In the genomic region with DNA sequence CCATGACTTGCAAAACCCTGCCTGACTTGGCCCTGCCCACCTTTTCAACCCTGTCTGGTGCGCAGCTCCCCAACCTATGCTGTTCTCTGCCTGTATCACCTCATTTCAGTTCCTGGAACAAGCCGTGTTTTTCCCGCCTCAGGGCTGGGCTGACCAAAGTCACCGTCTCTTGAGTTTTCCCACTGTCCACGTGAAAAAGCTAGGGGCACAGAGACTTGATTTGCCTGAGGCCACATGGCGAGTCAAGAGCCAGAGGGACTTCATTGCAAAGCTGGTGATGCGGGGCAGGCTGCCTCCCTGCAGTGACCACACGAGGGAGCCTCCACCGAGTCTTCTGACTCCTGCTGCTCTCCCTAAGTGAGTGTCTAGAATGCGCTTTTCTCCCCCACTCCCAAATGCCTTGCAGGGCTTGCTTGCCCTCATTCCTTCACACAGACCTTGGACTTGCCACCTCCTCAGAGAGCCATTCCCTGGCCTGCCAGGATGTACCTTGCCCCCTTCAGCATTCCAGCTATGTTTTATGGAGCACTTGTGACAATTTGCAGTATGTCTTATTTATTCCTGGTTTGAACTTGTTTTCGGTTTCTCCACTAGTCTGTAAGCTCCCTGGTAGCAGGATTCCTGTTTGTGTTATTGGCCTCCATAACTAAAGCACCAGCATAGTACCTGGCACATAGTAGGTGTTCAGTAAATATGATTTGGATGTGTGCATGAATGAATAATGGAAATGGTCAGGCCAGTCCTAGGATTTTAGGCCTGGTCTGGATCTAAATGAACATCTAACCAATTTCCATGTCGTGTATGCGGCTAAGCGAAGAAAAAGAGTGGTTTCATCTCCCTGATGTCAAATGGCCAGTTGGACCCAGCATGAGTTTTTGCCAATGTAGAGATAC, we compare ENCODE assay signal across 9 cellular contexts.
DNase-seq lines count a peak whose midpoint lies in the region; ATAC-seq, FAIRE-seq and TF ChIP-seq lines count a peak whose summit lies in the region.
"Had no signal": no experiment of that assay in that cellular context is flagged by ENCODE, and none has a peak within 500 bp of the region (broad histone marks: within the 10 kb centered on the region; RNA-seq: fewer than 3 reads in every experiment).

No MANE protein-coding gene starts in this region.

- H3K4me3 Mint-ChIP-seq in activated T-cell treated with anti-CD3 and anti-CD28 coated beads, Interleukin-2, amount 50 U/mL, for 4 hours: no peak overlapping the region
- no peak overlapping the region for H3K4me3 Mint-ChIP-seq in progenitor cell of endocrine pancreas (ENCODE audit: low read depth)

- peak overlapping the region; percentile 24 for H3K27ac Mint-ChIP-seq in progenitor cell of endocrine pancreas

- FAIRE-seq in GM12892 (lab: Jason Lieb, UNC): no peak

- CTCF ChIA-PET in BJ (lab: Yijun Ruan, JAX): interaction anchor here (0.5 to 4.5 kb wide), 28 partner anchors 9 to 1306 kb away, joined by 3 to 61 read pairs (median 4); no protein-coding TSS in a partner anchor

- intact Hi-C loops in head of caudate nucleus (cut with DNase I): no loop called here

- peak; percentile 90 for TF ChIP-seq CTCF in BJ (IDR thresholded peaks at IDR 0.05; ENCODE audit: insufficient read depth, low read depth, low read length)
- peak; percentile 77 for TF ChIP-seq CTCF in progenitor cell of endocrine pancreas (IDR thresholded peaks at IDR 0.05; ENCODE audit: unreplicated experiment)

- POLR2A ChIA-PET in BJ (lab: Charles Lee): no interaction called here

- TF ChIP-seq POLR2A in GM12892 (IDR thresholded peaks at IDR 0.05; ENCODE audit: low read depth, low read length): no peak

- peak; percentile 60 for DNase-seq in BJ (ENCODE audit: low read depth)
- peak; percentile 16 for DNase-seq in GM12892 (ENCODE audit: insufficient read length)
- DNase-seq in NCI-H345 (lab: John Stamatoyannopoulos, UW): peak; percentile 63
- no peak for DNase-seq in activated T-cell treated with anti-CD3 and anti-CD28 coated beads, Interleukin-2, amount 50 U/mL, for 4 hours
- DNase-seq in head of caudate nucleus: peak; percentile 35 to 87 (median 70)
- DNase-seq in progenitor cell of endocrine pancreas (ENCODE audit: low spot score, unreplicated experiment): peak; percentile 22

- no peaks in the 10 kb centered on the region for H3K36me3 ChIP-seq in BJ (ENCODE audit: control insufficient read depth, insufficient read depth, low read length)

- H3K36me3 Mint-ChIP-seq in activated T-cell treated with anti-CD3 and anti-CD28 coated beads, Interleukin-2, amount 50 U/mL, for 4 hours (ENCODE audit: insufficient read depth): peaks cover 13% of the 10 kb centered on the region
- H3K36me3 Mint-ChIP-seq in progenitor cell of endocrine pancreas (ENCODE audit: insufficient read depth): no peaks in the 10 kb centered on the region

- no peaks in the 10 kb centered on the region for H3K27me3 ChIP-seq in BJ (ENCODE audit: control insufficient read depth, insufficient read depth, low read length)

- H3K9me3 Mint-ChIP-seq in activated T-cell treated with anti-CD3 and anti-CD28 coated beads, Interleukin-2, amount 50 U/mL, for 4 hours: no peaks in the 10 kb centered on the region
- H3K9me3 Mint-ChIP-seq in progenitor cell of endocrine pancreas (ENCODE audit: low read depth): no peaks in the 10 kb centered on the region

- H3K4me3 ChIP-seq in BJ (ENCODE audit: low read depth, low read length): no peak overlapping the region
- H3K4me3 ChIP-seq: skin epidermis had no signal

- peaks cover 19% of the 10 kb centered on the region for H3K4me1 Mint-ChIP-seq in activated T-cell treated with anti-CD3 and anti-CD28 coated beads, Interleukin-2, amount 50 U/mL, for 4 hours (ENCODE audit: low read depth)
- peaks cover 12% of the 10 kb centered on the region for H3K4me1 Mint-ChIP-seq in progenitor cell of endocrine pancreas (ENCODE audit: low read depth)

- no peaks in the 10 kb centered on the region for H3K27me3 Mint-ChIP-seq in activated T-cell treated with anti-CD3 and anti-CD28 coated beads, Interleukin-2, amount 50 U/mL, for 4 hours (ENCODE audit: low read depth)
- H3K27me3 Mint-ChIP-seq in progenitor cell of endocrine pancreas: no peaks in the 10 kb centered on the region

- peak; percentile 38 to 58 for ATAC-seq in activated T-cell treated with anti-CD3 and anti-CD28 coated beads, Interleukin-2, amount 50 U/mL, for 4 hours
- no peak for ATAC-seq in HG03280 (IDR thresholded peaks at IDR 0.05; ENCODE audit: unreplicated experiment)
- no peak for ATAC-seq in GM19035 (IDR thresholded peaks at IDR 0.05; ENCODE audit: unreplicated experiment)

Comparison
In these comparisons a context has a peak if more than half of its experiments do, and no peak if none do; other contexts are left out.
1. ATAC-seq: peak in activated T-cell treated with anti-CD3 and anti-CD28 coated beads, Interleukin-2, amount 50 U/mL, for 4 hours (2 of 2); none in HG03280 (single experiment) and GM19035 (single experiment).